18 cellular contexts compared by ENCODE assay signal in genomic region chr19:55901369-55902079, GRCh38. TPM values are rescaled to one million over a fixed set of nuclear protein-coding genes. Genes with fewer than 3 reads are reported as not detected.
DNase-seq lines count a peak whose midpoint lies in the region; ATAC-seq and TF ChIP-seq lines count a peak whose summit lies in the region.
"Had no signal": no experiment of that assay in that cellular context is flagged by ENCODE, and none has a peak within 500 bp of the region (broad histone marks: within the 10 kb centered on the region; RNA-seq: fewer than 3 reads in every experiment).

No MANE protein-coding gene starts in this region.

- ATAC-seq in HG02759 (IDR thresholded peaks at IDR 0.05; ENCODE audit: unreplicated experiment): no peak
- ATAC-seq: HCT116 had no signal

- intact Hi-C loops in esophagus muscularis mucosa (cut with DNase I): no loop called here

- no peaks in the 10 kb centered on the region for H3K4me1 ChIP-seq in HEK293 (ENCODE audit: control insufficient read depth, insufficient read depth, low read length)
- no peaks in the 10 kb centered on the region for H3K4me1 ChIP-seq in esophagus muscularis mucosa
- H3K4me1 ChIP-seq: BLaER1 treated with 17β-estradiol and CSF1 and Interleukin-3, amounts not matched to agents 10 nM and 100 nM had no signal

- TF ChIP-seq CTCF in HEK293 (tag by site-specific recombination; IDR thresholded peaks at IDR 0.05) (no peak), esophagus muscularis mucosa (IDR thresholded peaks at IDR 0.05) (no peak), osteocyte (IDR thresholded peaks at IDR 0.05) (no peak)

- POLR2A ChIA-PET in HEK293 (lab: Yijun Ruan, JAX): no interaction called here
- POLR2A ChIA-PET in activated CD4-positive, alpha-beta memory T cell treated with anti-CD3 and anti-CD28 coated beads, Interleukin-2, amount 10 ng/mL, durations not matched to agents 7 days and 5 days (lab: Charles Lee): no interaction called here

- DNase-seq in DMS 273 (lab: John Stamatoyannopoulos, UW; ENCODE audit: unreplicated experiment) (peak; percentile 48), esophagus muscularis mucosa (ENCODE audit: extremely low spot score) (peak; percentile 62), osteocyte (ENCODE audit: extremely low spot score, unreplicated experiment) (peak; percentile 56), DMS53 (lab: John Stamatoyannopoulos, UW) (no peak)
- DNase-seq in activated CD4-positive, alpha-beta memory T cell treated with anti-CD3 and anti-CD28 coated beads, Interleukin-2, amount 10 ng/mL, durations not matched to agents 7 days and 5 days: no peak
- DNase-seq: CD8-positive, alpha-beta memory T cell; COR-L47; DMS153; GF-D8; GOT3; H7 had no signal

- WGBS in esophagus muscularis mucosa: 76% methylated on average over 12 of the region's 13 CpGs

- no peaks in the 10 kb centered on the region for H3K9me3 ChIP-seq in HEK293 (ENCODE audit: control insufficient read depth, insufficient read depth, low read depth, low read length)
- no peaks in the 10 kb centered on the region for H3K9me3 ChIP-seq in esophagus muscularis mucosa
- H3K9me3 ChIP-seq: BLaER1 treated with 17β-estradiol and CSF1 and Interleukin-3, amounts not matched to agents 10 nM and 100 nM had no signal

- H3K9me3 Mint-ChIP-seq in osteocyte (ENCODE audit: unreplicated experiment): peaks cover 42% of the 10 kb centered on the region
- H3K9me3 Mint-ChIP-seq in activated CD4-positive, alpha-beta memory T cell treated with anti-CD3 and anti-CD28 coated beads, Interleukin-2, amount 10 ng/mL, durations not matched to agents 7 days and 5 days: peaks cover 19% of the 10 kb centered on the region

- H3K27ac ChIP-seq in HEK293 (ENCODE audit: extremely low read depth, low read depth, low read length) (no peak overlapping the region), esophagus muscularis mucosa (replicated peaks in 1 of 4) (no peak overlapping the region)
- H3K27ac ChIP-seq: BLaER1 treated with 17β-estradiol and CSF1 and Interleukin-3, amounts not matched to agents 10 nM and 100 nM had no signal

- H3K27me3 ChIP-seq in esophagus muscularis mucosa: no peaks in the 10 kb centered on the region
- H3K27me3 ChIP-seq: BLaER1 treated with 17β-estradiol and CSF1 and Interleukin-3, amounts not matched to agents 10 nM and 100 nM had no signal

- H3K27ac Mint-ChIP-seq in osteocyte (ENCODE audit: unreplicated experiment): no peak overlapping the region
- H3K27ac Mint-ChIP-seq in activated CD4-positive, alpha-beta memory T cell treated with anti-CD3 and anti-CD28 coated beads, Interleukin-2, amount 10 ng/mL, durations not matched to agents 7 days and 5 days: no peak overlapping the region
- H3K27ac Mint-ChIP-seq: B cell had no signal

- no peak overlapping the region for H3K4me3 ChIP-seq in HEK293 (ENCODE audit: low read depth, low read length)
- no peak overlapping the region for H3K4me3 ChIP-seq in esophagus muscularis mucosa
- H3K4me3 ChIP-seq: BLaER1 treated with 17β-estradiol and CSF1 and Interleukin-3, amounts not matched to agents 10 nM and 100 nM had no signal

- no peaks in the 10 kb centered on the region for H3K4me1 Mint-ChIP-seq in osteocyte (ENCODE audit: unreplicated experiment)
- H3K4me1 Mint-ChIP-seq in activated CD4-positive, alpha-beta memory T cell treated with anti-CD3 and anti-CD28 coated beads, Interleukin-2, amount 10 ng/mL, durations not matched to agents 7 days and 5 days: no peaks in the 10 kb centered on the region
- H3K4me1 Mint-ChIP-seq: B cell; CD8-positive, alpha-beta memory T cell had no signal

- H3K36me3 ChIP-seq in HEK293 (ENCODE audit: control insufficient read depth in 2 of 2, insufficient read depth in 1 of 2, low read length in 2 of 2): no peaks in the 10 kb centered on the region
- H3K36me3 ChIP-seq in esophagus muscularis mucosa: no peaks in the 10 kb centered on the region
- H3K36me3 ChIP-seq: BLaER1 treated with 17β-estradiol and CSF1 and Interleukin-3, amounts not matched to agents 10 nM and 100 nM had no signal

- no peaks in the 10 kb centered on the region for H3K36me3 Mint-ChIP-seq in osteocyte (ENCODE audit: unreplicated experiment)
- H3K36me3 Mint-ChIP-seq in activated CD4-positive, alpha-beta memory T cell treated with anti-CD3 and anti-CD28 coated beads, Interleukin-2, amount 10 ng/mL, durations not matched to agents 7 days and 5 days (ENCODE audit: low read depth): no peaks in the 10 kb centered on the region
- H3K36me3 Mint-ChIP-seq: CD8-positive, alpha-beta memory T cell had no signal

- no peak for TF ChIP-seq EP300 in esophagus muscularis mucosa (IDR thresholded peaks at IDR 0.05)

- H3K27me3 Mint-ChIP-seq in osteocyte (ENCODE audit: unreplicated experiment): no peaks in the 10 kb centered on the region
- no peaks in the 10 kb centered on the region for H3K27me3 Mint-ChIP-seq in activated CD4-positive, alpha-beta memory T cell treated with anti-CD3 and anti-CD28 coated beads, Interleukin-2, amount 10 ng/mL, durations not matched to agents 7 days and 5 days
- H3K27me3 Mint-ChIP-seq: B cell had no signal

- H3K4me3 Mint-ChIP-seq in osteocyte (ENCODE audit: unreplicated experiment): no peak overlapping the region
- no peak overlapping the region for H3K4me3 Mint-ChIP-seq in activated CD4-positive, alpha-beta memory T cell treated with anti-CD3 and anti-CD28 coated beads, Interleukin-2, amount 10 ng/mL, durations not matched to agents 7 days and 5 days
- H3K4me3 Mint-ChIP-seq: B cell; CD8-positive, alpha-beta memory T cell had no signal

- TF ChIP-seq POLR2A in esophagus muscularis mucosa (IDR thresholded peaks at IDR 0.05; ENCODE audit: low read depth): no peak

- CTCF ChIA-PET in HEK293 (lab: Yijun Ruan, JAX): interaction anchor here (0.6 kb wide), 1 partner anchor 125 kb away, joined by 6 read pairs; no protein-coding TSS in a partner anchor
- CTCF ChIA-PET in activated CD4-positive, alpha-beta memory T cell treated with anti-CD3 and anti-CD28 coated beads, Interleukin-2, amount 10 ng/mL, durations not matched to agents 7 days and 5 days (lab: Charles Lee): no interaction called here

TF ChIP-seq in HEK293, 187 proteins besides CTCF, POLR2A, EP300 and RAD21:
- TF ChIP-seq ZBTB17 (tag by site-specific recombination; IDR thresholded peaks at IDR 0.05): peak; percentile 73
- no peak for TF ChIP-seq ZNF561 (tag by site-specific recombination; IDR thresholded peaks at IDR 0.05; ENCODE audit: borderline replicate concordance)
- TF ChIP-seq PRDM1 (tag by site-specific recombination; IDR thresholded peaks at IDR 0.05): 0 out of 2 replicates have a peak, but pooled peaks have one; percentile 48
- peak; percentile 79 for TF ChIP-seq ZNF398 (tag by site-specific recombination; IDR thresholded peaks at IDR 0.05)
- TF ChIP-seq ZNF48 (tag by site-specific recombination; IDR thresholded peaks at IDR 0.05): no peak

RNA-seq across cellular contexts. Expression of gene NLRP13, which starts 30.6 kb away (rescaled TPM):
- total RNA-seq in esophagus muscularis mucosa: not detected
- not detected in 2 replicates for total RNA-seq in osteocyte
- not detected for total RNA-seq in activated CD4-positive, alpha-beta memory T cell treated with anti-CD3 and anti-CD28 coated beads, Interleukin-2, amount 10 ng/mL, durations not matched to agents 7 days and 5 days
- total RNA-seq: A172; B cell; CD8-positive, alpha-beta memory T cell; H7; HT-29 had no signal

RNA-seq across cellular contexts. Expression of gene NLRP8, which starts 46.1 kb away (rescaled TPM):
- total RNA-seq in esophagus muscularis mucosa (not detected), osteocyte (not detected in 2 replicates)
- not detected for total RNA-seq in activated CD4-positive, alpha-beta memory T cell treated with anti-CD3 and anti-CD28 coated beads, Interleukin-2, amount 10 ng/mL, durations not matched to agents 7 days and 5 days
- total RNA-seq: A172; B cell; CD8-positive, alpha-beta memory T cell; H7; HT-29 had no signal

Comparison
In these comparisons a context has a peak if more than half of its experiments do, and no peak if none do; other contexts are left out.
1. DNase-seq: peak in DMS 273 (single experiment), esophagus muscularis mucosa (single experiment) and osteocyte (single experiment); none in DMS53 (single experiment) and activated CD4-positive, alpha-beta memory T cell treated with anti-CD3 and anti-CD28 coated beads, Interleukin-2, amount 10 ng/mL, durations not matched to agents 7 days and 5 days (single experiment).